In genomic region chrX:48960291-48960690, GRCh38 we compare ENCODE assay signal across 14 cellular contexts. TPM values are rescaled to one million over a fixed set of nuclear protein-coding genes. Genes with fewer than 3 reads are reported as not detected.
DNase-seq lines count a peak whose midpoint lies in the region; ATAC-seq, FAIRE-seq and TF ChIP-seq lines count a peak whose summit lies in the region.
"Had no signal": no experiment of that assay in that cellular context is flagged by ENCODE, and none has a peak within 500 bp of the region (broad histone marks: within the 10 kb centered on the region; RNA-seq: fewer than 3 reads in every experiment).

No MANE protein-coding gene starts in this region.

- TF ChIP-seq CTCF in astrocyte (IDR thresholded peaks at IDR 0.05; ENCODE audit: insufficient read depth, low read depth, low read length) (no peak), neural progenitor cell (IDR thresholded peaks at IDR 0.05) (no peak), GM23338 (conservative IDR thresholded peaks at IDR 0.05; ENCODE audit: low read depth in 2 of 2) (no peak)

- no peak for FAIRE-seq in astrocyte (lab: Jason Lieb, UNC)
- FAIRE-seq: A204.1 had no signal

- peaks cover 6% of the 10 kb centered on the region for H3F3A ChIP-seq in neural progenitor cell (ENCODE audit: low read depth)
- H3F3A ChIP-seq in GM23338 (replicated peaks; ENCODE audit: low read depth) = no peaks in the 10 kb centered on the region

- H3K27me3 Mint-ChIP-seq in T-helper 2 cell treated with Interferon-gamma antibody and Interleukin-4, amounts not matched to agents 5 μg/mL and 100 μg/mL, for 36 hours (ENCODE audit: low read depth) = no peaks in the 10 kb centered on the region
- no peaks in the 10 kb centered on the region for H3K27me3 Mint-ChIP-seq in astrocyte (ENCODE audit: low read depth, unreplicated experiment)
- H3K27me3 Mint-ChIP-seq in neural progenitor cell (ENCODE audit: insufficient read depth, low read depth) = peaks cover 7% of the 10 kb centered on the region
- H3K27me3 Mint-ChIP-seq in GM23338 (ENCODE audit: insufficient read depth, low read depth, poor library complexity) = peaks cover 11% of the 10 kb centered on the region

- peaks cover 12% of the 10 kb centered on the region for H3K36me3 Mint-ChIP-seq in T-helper 2 cell treated with Interferon-gamma antibody and Interleukin-4, amounts not matched to agents 5 μg/mL and 100 μg/mL, for 36 hours (ENCODE audit: low read depth)
- H3K36me3 Mint-ChIP-seq in astrocyte (ENCODE audit: low read depth, unreplicated experiment) = peaks cover 4% of the 10 kb centered on the region
- no peaks in the 10 kb centered on the region for H3K36me3 Mint-ChIP-seq in neural progenitor cell
- H3K36me3 Mint-ChIP-seq in GM23338 (ENCODE audit: low read depth) = peaks cover 10% of the 10 kb centered on the region; the same call in 2 of the 3 replicates

- H2AFZ ChIP-seq in astrocyte (ENCODE audit: low read depth, low read length) = no peak overlapping the region
- no peak overlapping the region for H2AFZ ChIP-seq in neural progenitor cell (replicated peaks)
- H2AFZ ChIP-seq in GM23338 = no peak overlapping the region

- H4K20me1 ChIP-seq in astrocyte (ENCODE audit: insufficient read depth, low read length) = peaks cover 16% of the 10 kb centered on the region
- H4K20me1 ChIP-seq in neural progenitor cell (ENCODE audit: low read depth) = peaks cover 9% of the 10 kb centered on the region
- H4K20me1 ChIP-seq in GM23338 (replicated peaks; ENCODE audit: insufficient read depth) = no peaks in the 10 kb centered on the region; the same call in 1 of the 2 replicates

- H3K9ac ChIP-seq in astrocyte (ENCODE audit: low read length) (no peak overlapping the region), neural progenitor cell (no peak overlapping the region)

- peak overlapping the region; percentile 81 for H3K27ac Mint-ChIP-seq in T-helper 2 cell treated with Interferon-gamma antibody and Interleukin-4, amounts not matched to agents 5 μg/mL and 100 μg/mL, for 36 hours
- H3K27ac Mint-ChIP-seq in astrocyte (ENCODE audit: unreplicated experiment) = no peak overlapping the region
- H3K27ac Mint-ChIP-seq in neural progenitor cell = no peak overlapping the region
- H3K27ac Mint-ChIP-seq in GM23338 = no peak overlapping the region

- ATAC-seq in GM23338 = no peak
- no peak for ATAC-seq in GM21423 (IDR thresholded peaks at IDR 0.05; ENCODE audit: unreplicated experiment)
- ATAC-seq: left ventricle myocardium superior had no signal

- H3K9me2 ChIP-seq in GM23338 (ENCODE audit: insufficient read depth) = no peaks in the 10 kb centered on the region

- no peaks in the 10 kb centered on the region for H3K9me3 Mint-ChIP-seq in T-helper 2 cell treated with Interferon-gamma antibody and Interleukin-4, amounts not matched to agents 5 μg/mL and 100 μg/mL, for 36 hours
- no peaks in the 10 kb centered on the region for H3K9me3 Mint-ChIP-seq in astrocyte (ENCODE audit: unreplicated experiment)
- H3K9me3 Mint-ChIP-seq in neural progenitor cell = peaks cover 24% of the 10 kb centered on the region
- no peaks in the 10 kb centered on the region for H3K9me3 Mint-ChIP-seq in GM23338

- peaks cover 17% of the 10 kb centered on the region for H3K4me1 Mint-ChIP-seq in T-helper 2 cell treated with Interferon-gamma antibody and Interleukin-4, amounts not matched to agents 5 μg/mL and 100 μg/mL, for 36 hours (ENCODE audit: low read depth)
- H3K4me1 Mint-ChIP-seq in astrocyte (ENCODE audit: low read depth, unreplicated experiment) = peaks cover 3% of the 10 kb centered on the region
- H3K4me1 Mint-ChIP-seq in neural progenitor cell = peaks cover 13% of the 10 kb centered on the region
- peaks cover 11% of the 10 kb centered on the region; the same call in 2 of the 3 replicates for H3K4me1 Mint-ChIP-seq in GM23338

- H3K9me3 ChIP-seq in astrocyte (ENCODE audit: insufficient read depth, low read depth, low read length) = no peaks in the 10 kb centered on the region
- no peaks in the 10 kb centered on the region for H3K9me3 ChIP-seq in neural progenitor cell (ENCODE audit: low read depth)
- H3K9me3 ChIP-seq: SJCRH30, tibial artery had no signal

- peaks cover 11% of the 10 kb centered on the region for H3K4me1 ChIP-seq in astrocyte (ENCODE audit: insufficient read depth, low read length)
- no peaks in the 10 kb centered on the region for H3K4me1 ChIP-seq in neural progenitor cell
- H3K4me1 ChIP-seq in GM23338 (ENCODE audit: insufficient read depth) = no peaks in the 10 kb centered on the region
- H3K4me1 ChIP-seq: SJCRH30 had no signal

- H3K27me3 ChIP-seq in astrocyte (ENCODE audit: insufficient read depth, low read length) (no peaks in the 10 kb centered on the region), neural progenitor cell (no peaks in the 10 kb centered on the region), GM23338 (ENCODE audit: insufficient read depth) (no peaks in the 10 kb centered on the region)
- H3K27me3 ChIP-seq: SJCRH30, tibial artery had no signal

- peaks cover 2% of the 10 kb centered on the region for H3K36me3 ChIP-seq in astrocyte (ENCODE audit: insufficient read depth, low read length)
- no peaks in the 10 kb centered on the region for H3K36me3 ChIP-seq in neural progenitor cell
- H3K36me3 ChIP-seq in GM23338 (ENCODE audit: insufficient read depth) = no peaks in the 10 kb centered on the region
- H3K36me3 ChIP-seq: SJCRH30, tibial artery had no signal

- H3K79me2 ChIP-seq in astrocyte (ENCODE audit: insufficient read depth, low read length) = peaks cover 19% of the 10 kb centered on the region
- H3K79me2 ChIP-seq in neural progenitor cell (ENCODE audit: low read depth) = peaks cover 19% of the 10 kb centered on the region
- peaks cover 18% of the 10 kb centered on the region for H3K79me2 ChIP-seq in GM23338 (replicated peaks; ENCODE audit: insufficient read depth)

- H3K4me2 ChIP-seq in astrocyte (ENCODE audit: low read length) (no peak overlapping the region), neural progenitor cell (no peak overlapping the region), GM23338 (no peak overlapping the region)

- peak overlapping the region; percentile 65 for H3K4me3 Mint-ChIP-seq in T-helper 2 cell treated with Interferon-gamma antibody and Interleukin-4, amounts not matched to agents 5 μg/mL and 100 μg/mL, for 36 hours
- peak overlapping the region; percentile 73 for H3K4me3 Mint-ChIP-seq in astrocyte (ENCODE audit: unreplicated experiment)
- H3K4me3 Mint-ChIP-seq in neural progenitor cell = peak overlapping the region; percentile 52
- H3K4me3 Mint-ChIP-seq in GM23338 = no peak overlapping the region

- H3K27ac ChIP-seq in astrocyte (ENCODE audit: low read depth, low read length) (no peak overlapping the region), neural progenitor cell (no peak overlapping the region), GM23338 (ENCODE audit: low read depth) (no peak overlapping the region)
- H3K27ac ChIP-seq: SJCRH30 had no signal

- DNase-seq in T-helper 2 cell treated with Interferon-gamma antibody and Interleukin-4, amounts not matched to agents 5 μg/mL and 100 μg/mL, for 36 hours (ENCODE audit: low spot score) = no peak
- DNase-seq in T-helper 2 cell (no peak), NAMALWA (ENCODE audit: low spot score) (peak; percentile 50), astrocyte (ENCODE audit: low read depth) (no peak), neural progenitor cell (ENCODE audit: low spot score) (no peak), GM23338 (ENCODE audit: low spot score) (no peak), NCI-H2029 treated with DMSO at 0.1 percent for 48 hours (lab: John Stamatoyannopoulos, UW) (no peak)
- DNase-seq: left ventricle myocardium superior, NCI-H1694 treated with DMSO at 0.1 percent for 48 hours, NCI-H774, SJCRH30 had no signal

- H3K4me3 ChIP-seq in astrocyte (ENCODE audit: insufficient read depth, low read depth, low read length) (no peak overlapping the region), neural progenitor cell (no peak overlapping the region), GM23338 (no peak overlapping the region)
- H3K4me3 ChIP-seq: SJCRH30, tibial artery had no signal

RNA-seq across cellular contexts. Expression of gene OTUD5, which starts 2.9 kb away (rescaled TPM):
- total RNA-seq in astrocyte (56.1 and 62.5 TPM in 2 replicates), neural progenitor cell (ENCODE audit: low replicate concordance) (38.6 and 46.3 TPM in 2 replicates)
- 45.4 and 56.5 TPM in 2 replicates for total RNA-seq in GM23338 (2014; rRNA removed; shearing (Covaris generic))
- polyA plus RNA-seq in GM23338 (2016; fragmentation: Nextera tagmentation; extraction: Ambion mirVana) = 23.5 and 28.7 TPM in 2 replicates

RNA-seq across cellular contexts. Expression of gene KCND1, which starts 11.4 kb away (rescaled TPM):
- total RNA-seq in astrocyte (5.2 and 5.6 TPM in 2 replicates), neural progenitor cell (ENCODE audit: low replicate concordance) (0.39 and 1.4 TPM in 2 replicates)
- total RNA-seq in GM23338 (2014; rRNA removed; shearing (Covaris generic)) = 5.3 and 5.6 TPM in 2 replicates
- 2.7 and 3.2 TPM in 2 replicates for polyA plus RNA-seq in GM23338 (2016; fragmentation: Nextera tagmentation; extraction: Ambion mirVana)

RNA-seq across cellular contexts. Expression of gene PIM2, which starts 41.5 kb away (rescaled TPM):
- total RNA-seq in astrocyte = 12.5 and 13.4 TPM in 2 replicates
- total RNA-seq in neural progenitor cell (ENCODE audit: low replicate concordance) = 14.7 and 16.6 TPM in 2 replicates
- total RNA-seq in GM23338 (2014; rRNA removed; shearing (Covaris generic)) = 336 and 359 TPM in 2 replicates
- 232 and 237 TPM in 2 replicates for polyA plus RNA-seq in GM23338 (2016; fragmentation: Nextera tagmentation; extraction: Ambion mirVana)

RNA-seq across cellular contexts. Expression of gene GRIPAP1, which starts 41.8 kb away (rescaled TPM):
- total RNA-seq in astrocyte (41.7 and 43.4 TPM in 2 replicates), neural progenitor cell (ENCODE audit: low replicate concordance) (30.1 and 38.9 TPM in 2 replicates)
- total RNA-seq in GM23338 (2014; rRNA removed; shearing (Covaris generic)) = 32.7 and 39.1 TPM in 2 replicates
- 57.1 and 62.2 TPM in 2 replicates for polyA plus RNA-seq in GM23338 (2016; fragmentation: Nextera tagmentation; extraction: Ambion mirVana)

RNA-seq across cellular contexts. Expression of gene SLC35A2, which starts 48.8 kb away (rescaled TPM):
- total RNA-seq in astrocyte = 54.3 and 60.8 TPM in 2 replicates
- total RNA-seq in neural progenitor cell (ENCODE audit: low replicate concordance) = 8.6 and 11.7 TPM in 2 replicates
- 16.4 and 17.7 TPM in 2 replicates for total RNA-seq in GM23338 (2014; rRNA removed; shearing (Covaris generic))
- polyA plus RNA-seq in GM23338 (2016; fragmentation: Nextera tagmentation; extraction: Ambion mirVana) = 13.0 and 20.6 TPM in 2 replicates

Comparison
In these comparisons a context has a peak if more than half of its experiments do, and no peak if none do; other contexts are left out.
1. RNA of gene PIM2, which starts 41.5 kb away (total RNA-seq): 336 to 359 TPM in GM23338; 14.7 to 16.6 TPM in neural progenitor cell and 12.5 to 13.4 TPM in astrocyte; every median in the first group is over 10 times any median in the second.